ENCODE assay signal across 24 cellular contexts in the genomic region with DNA sequence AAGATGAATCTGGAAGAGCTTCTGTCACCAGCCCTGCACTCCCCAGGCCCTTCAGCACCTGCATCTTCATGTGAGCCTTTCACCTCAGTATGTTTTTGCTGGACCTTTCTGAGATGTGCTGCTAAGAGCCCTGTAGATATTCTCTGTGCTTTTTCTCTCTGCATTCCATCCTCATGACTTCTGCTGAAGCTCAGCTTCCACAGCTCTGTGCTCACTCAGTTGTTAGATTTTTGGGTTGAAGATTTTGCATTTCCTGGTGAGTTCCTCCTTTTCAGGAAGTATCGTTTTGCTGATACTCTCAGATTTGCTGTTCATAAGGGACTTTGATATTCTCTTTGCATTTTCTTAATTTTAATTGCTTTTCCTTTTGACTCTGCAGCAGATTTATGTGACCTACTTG. TPM values are rescaled to one million over a fixed set of nuclear protein-coding genes. Genes with fewer than 3 reads are reported as not detected.
A peak's percentile ranks its signal among the peaks of the same experiment; 100 is the strongest.
DNase-seq lines count a peak whose midpoint lies in the region; ATAC-seq and TF ChIP-seq lines count a peak whose summit lies in the region.
"Had no signal": no experiment of that assay in that cellular context is flagged by ENCODE, and none has a peak within 500 bp of the region (broad histone marks: within the 10 kb centered on the region; RNA-seq: fewer than 3 reads in every experiment).

No MANE protein-coding gene starts in this region.

- no peak overlapping the region for H3K14ac ChIP-seq in IMR-90 (replicated peaks; ENCODE audit: low read depth, low read length)

- H3K36me3 Mint-ChIP-seq in neural progenitor cell: peaks cover 11% of the 10 kb centered on the region

- 0 out of 2 replicates have a peak, but pooled peaks cover 4% of the 10 kb centered on the region for H3K9me1 ChIP-seq in IMR-90 (ENCODE audit: insufficient read depth, low read length)

- H3K9me2 ChIP-seq in DOHH2 (replicated peaks; ENCODE audit: control insufficient read depth, low read length): no peaks in the 10 kb centered on the region

- peaks cover 10 to 14% of the 10 kb centered on the region in 2 experiments; a peak in 3 of 4 replicates for H3K79me1 ChIP-seq in IMR-90 (ENCODE audit: low read depth in 1 of 2, low read length in 2 of 2)

- no peak overlapping the region for H3K4ac ChIP-seq in IMR-90 (ENCODE audit: low read depth, low read length)

- no TSS peak for BruUV-seq in IMR-90 (replicated peaks; lab: Mats Ljungman, UMichigan)

- CTCF ChIA-PET in IMR-90 (lab: Yijun Ruan, JAX): interaction anchor here (0.6 kb wide), 2 partner anchors 385 to 519 kb away, joined by 3 read pairs; no protein-coding TSS in a partner anchor

- no peak overlapping the region for H2BK120ac ChIP-seq in IMR-90 (ENCODE audit: low read depth, low read length)

- no peak overlapping the region for H3K18ac ChIP-seq in IMR-90 (ENCODE audit: low read depth, low read length)

- POLR2A ChIA-PET in IMR-90 (lab: Charles Lee; ENCODE audit: unreplicated experiment): no interaction called here

- peaks cover 3% of the 10 kb centered on the region for H3K4me1 Mint-ChIP-seq in neural progenitor cell
- H3K4me1 Mint-ChIP-seq: stimulated activated effector memory CD8-positive, alpha-beta T cell treated with anti-CD3 and anti-CD28 coated beads, Interleukin-12 subunit alpha, Interleukin-12 subunit beta, amount 100 ng/mL, for 72 hours had no signal

- H2BK5ac ChIP-seq in IMR-90 (ENCODE audit: low read depth, low read length, poor library complexity, severe bottlenecking): no peak overlapping the region

- no peak overlapping the region for H2AK9ac ChIP-seq in IMR-90 (replicated peaks; ENCODE audit: low read depth, low read length, poor library complexity)

- H3K9me3 ChIP-seq in DOHH2 (ENCODE audit: control insufficient read depth, insufficient read depth, low read length): no peaks in the 10 kb centered on the region
- H3K9me3 ChIP-seq in IMR-90 (ENCODE audit: control insufficient read depth, insufficient read depth, low read length): no peaks in the 10 kb centered on the region
- no peaks in the 10 kb centered on the region for H3K9me3 ChIP-seq in neural progenitor cell (ENCODE audit: low read depth)
- H3K9me3 ChIP-seq in WERI-Rb-1 (ENCODE audit: severe bottlenecking): no peaks in the 10 kb centered on the region
- H3K9me3 ChIP-seq: gastrocnemius medialis, MG63, testis, vagina had no signal

- intact Hi-C loops in IMR-90 (cut with micrococcal nuclease): no loop called here

- H4K20me1 ChIP-seq in DOHH2 (ENCODE audit: control insufficient read depth, insufficient read depth, low read depth, low read length) (no peaks in the 10 kb centered on the region), IMR-90 (ENCODE audit: insufficient read depth, low read length) (no peaks in the 10 kb centered on the region), neural progenitor cell (ENCODE audit: low read depth) (no peaks in the 10 kb centered on the region)

- no peak overlapping the region for H3K27ac ChIP-seq in DOHH2 (ENCODE audit: low read depth, low read length)
- H3K27ac ChIP-seq in IMR-90 (ENCODE audit: insufficient read depth, low read length): no peak overlapping the region
- H3K27ac ChIP-seq in neural progenitor cell: peak overlapping the region; percentile 17
- H3K27ac ChIP-seq in WERI-Rb-1: no peak overlapping the region
- H3K27ac ChIP-seq: gastrocnemius medialis, testis, vagina had no signal

- no peak overlapping the region for H4K5ac ChIP-seq in IMR-90 (ENCODE audit: low read depth, low read length)

- peaks cover 16% of the 10 kb centered on the region for H3K4me1 ChIP-seq in DOHH2 (ENCODE audit: control insufficient read depth, low read length)
- peaks cover 2% of the 10 kb centered on the region for H3K4me1 ChIP-seq in IMR-90 (ENCODE audit: control insufficient read depth, insufficient read depth, low read length)
- peaks cover 8% of the 10 kb centered on the region for H3K4me1 ChIP-seq in neural progenitor cell
- H3K4me1 ChIP-seq: gastrocnemius medialis, testis, vagina had no signal

- no peak overlapping the region for H2BK20ac ChIP-seq in IMR-90 (ENCODE audit: low read depth, low read length)

- H3K79me2 ChIP-seq in DOHH2 (ENCODE audit: control insufficient read depth, low read length) (no peaks in the 10 kb centered on the region), neural progenitor cell (ENCODE audit: low read depth) (no peaks in the 10 kb centered on the region)

- no peak overlapping the region for H3K23ac ChIP-seq in IMR-90 (ENCODE audit: low read depth, low read length)

- DNase-seq in IMR-90 (peak; percentile 50), dedifferentiated amniotic fluid mesenchymal stem cell (ENCODE audit: extremely low spot score) (peak; percentile 36), neural progenitor cell (ENCODE audit: low spot score) (no peak), WERI-Rb-1 (no peak), NCI-H748 (lab: John Stamatoyannopoulos, UW; ENCODE audit: unreplicated experiment) (no peak), NCI-H146 treated with DMSO at 0.1 percent for 48 hours (lab: John Stamatoyannopoulos, UW; ENCODE audit: unreplicated experiment) (no peak)
- DNase-seq: activated T-cell treated with anti-CD3 and anti-CD28 coated beads for 4 hours; amygdala; caudate nucleus; COR-L47; DND-41; gastrocnemius medialis; hypothalamus; islet precursor cell; MG63; NCI-H1417 treated with DMSO at 0.1 percent for 48 hours; NCI-H524 treated with DMSO at 0.1 percent for 48 hours; small intestine; stimulated activated CD4-positive, alpha-beta T cell treated with anti-CD3 and anti-CD28 coated beads, Interleukin-2, amount 100 ng/mL, for 24 hours; testis had no signal

- TF ChIP-seq POLR2A in IMR-90 (IDR thresholded peaks at IDR 0.05; ENCODE audit: low read depth, low read length): no peak

- TF ChIP-seq RAD21 in IMR-90 (IDR thresholded peaks at IDR 0.05; ENCODE audit: low read length): no peak

- H3K27me3 ChIP-seq in DOHH2 (ENCODE audit: control insufficient read depth, low read length) (no peaks in the 10 kb centered on the region), IMR-90 (ENCODE audit: control insufficient read depth, insufficient read depth, low read length) (no peaks in the 10 kb centered on the region), neural progenitor cell (no peaks in the 10 kb centered on the region), WERI-Rb-1 (ENCODE audit: insufficient read depth, low read depth, severe bottlenecking) (no peaks in the 10 kb centered on the region)
- H3K27me3 ChIP-seq: gastrocnemius medialis, MG63, testis, vagina had no signal

- H3K9me3 Mint-ChIP-seq in neural progenitor cell: no peaks in the 10 kb centered on the region
- H3K9me3 Mint-ChIP-seq: stimulated activated effector memory CD8-positive, alpha-beta T cell treated with anti-CD3 and anti-CD28 coated beads, Interleukin-12 subunit alpha, Interleukin-12 subunit beta, amount 100 ng/mL, for 72 hours had no signal

- H3F3A ChIP-seq in DOHH2 (ENCODE audit: control insufficient read depth, insufficient read depth) (peaks cover 3% of the 10 kb centered on the region; the same call in 1 of the 2 replicates), neural progenitor cell (ENCODE audit: low read depth) (peaks cover 12% of the 10 kb centered on the region)

- no peak overlapping the region for H4K8ac ChIP-seq in IMR-90 (ENCODE audit: low read depth in 2 of 2, low read length in 2 of 2)

- dilution Hi-C loops in IMR-90 (cut with HindIII; ENCODE audit: low sequenced_read_pairs, unreplicated experiment): no loop called here

- no peak overlapping the region for H4K91ac ChIP-seq in IMR-90 (ENCODE audit: insufficient read depth, low read depth, low read length)

- TF ChIP-seq CTCF in DOHH2 (IDR thresholded peaks at IDR 0.05; ENCODE audit: low read depth, low read length, poor library complexity, severe bottlenecking): no peak
- no peak for TF ChIP-seq CTCF in IMR-90 (conservative IDR thresholded peaks at IDR 0.05; ENCODE audit: low read depth, low read length)
- no peak for TF ChIP-seq CTCF in neural progenitor cell (IDR thresholded peaks at IDR 0.05)
- no peak for TF ChIP-seq CTCF in WERI-Rb-1 (IDR thresholded peaks at IDR 0.05; ENCODE audit: low read depth, low read length)

- H3K4me3 ChIP-seq in DOHH2 (ENCODE audit: low read length) (no peak overlapping the region), IMR-90 (ENCODE audit: insufficient read depth, low read depth, low read length) (no peak overlapping the region), neural progenitor cell (no peak overlapping the region), WERI-Rb-1 (ENCODE audit: low read depth, low read length) (no peak overlapping the region)
- H3K4me3 ChIP-seq: gastrocnemius medialis, MG63, testis, vagina had no signal

- no peak overlapping the region for H3K4me3 Mint-ChIP-seq in neural progenitor cell
- H3K4me3 Mint-ChIP-seq: B cell; stimulated activated effector memory CD8-positive, alpha-beta T cell treated with anti-CD3 and anti-CD28 coated beads, Interleukin-12 subunit alpha, Interleukin-12 subunit beta, amount 100 ng/mL, for 72 hours had no signal

- H2AK5ac ChIP-seq in IMR-90 (ENCODE audit: low read depth, low read length): no peak overlapping the region

- no peak overlapping the region for H3K27ac Mint-ChIP-seq in neural progenitor cell
- H3K27ac Mint-ChIP-seq: B cell; stimulated activated effector memory CD8-positive, alpha-beta T cell treated with anti-CD3 and anti-CD28 coated beads, Interleukin-12 subunit alpha, Interleukin-12 subunit beta, amount 100 ng/mL, for 72 hours had no signal

- H3K9ac ChIP-seq in IMR-90 (ENCODE audit: low read depth, low read length): no peak overlapping the region
- no peak overlapping the region for H3K9ac ChIP-seq in neural progenitor cell

- no CpG with 5 or more reads among the region's 1 CpG for WGBS in IMR-90 (ENCODE audit: extremely low coverage in 2 of 2, insufficient read length in 1 of 2), 2 experiments

- H3K36me3 ChIP-seq in DOHH2 (ENCODE audit: control insufficient read depth, low read length) (peaks cover 8% of the 10 kb centered on the region), IMR-90 (ENCODE audit: control insufficient read depth, insufficient read depth, low read length) (peaks cover 17% of the 10 kb centered on the region), neural progenitor cell (peaks cover 4% of the 10 kb centered on the region), WERI-Rb-1 (peaks cover 58% of the 10 kb centered on the region)
- H3K36me3 ChIP-seq: MG63 had no signal

- H3K4me2 ChIP-seq in DOHH2 (ENCODE audit: low read length) (0 out of 2 replicates have a peak overlapping the region, but pooled peaks have one; percentile 5), IMR-90 (ENCODE audit: low read depth, low read length) (no peak overlapping the region), neural progenitor cell (no peak overlapping the region)

- no peak overlapping the region for H2BK15ac ChIP-seq in IMR-90 (ENCODE audit: low read depth, low read length)

- in situ Hi-C loops in IMR-90 (cut with MboI; ENCODE audit: low sequenced_read_pairs): no loop called here

- ATAC-seq in IMR-90 (ENCODE audit: low read depth): peak; percentile 94
- ATAC-seq: gastrocnemius medialis; stimulated activated effector memory CD8-positive, alpha-beta T cell treated with anti-CD3 and anti-CD28 coated beads, Interleukin-12 subunit alpha, Interleukin-12 subunit beta, amount 100 ng/mL, for 72 hours had no signal

- no peaks in the 10 kb centered on the region for H3K27me3 Mint-ChIP-seq in neural progenitor cell (ENCODE audit: insufficient read depth, low read depth)
- H3K27me3 Mint-ChIP-seq: B cell had no signal

- H3K56ac ChIP-seq in IMR-90 (ENCODE audit: extremely low read depth, insufficient read depth, low read length): no peak overlapping the region

- H2AFZ ChIP-seq in IMR-90 (replicated peaks; ENCODE audit: low read length, poor library complexity): no peak overlapping the region
- no peak overlapping the region for H2AFZ ChIP-seq in neural progenitor cell (replicated peaks)

RNA-seq across cellular contexts. Expression of gene KIAA1586, which starts 18.3 kb away (rescaled TPM):
- total RNA-seq in IMR-90 (2012; rRNA removed) (3.8 and 15.0 TPM in 2 replicates), neural progenitor cell (ENCODE audit: low replicate concordance) (45.9 and 88.1 TPM in 2 replicates)
- 3.5 and 3.6 TPM in 2 replicates for polyA plus RNA-seq in IMR-90 (2012; rRNA removed)
- 0.28 and 0.32 TPM in 2 replicates for polyA plus RNA-seq in IMR-90 (2012; cell fraction: cytosol; rRNA removed)
- polyA plus RNA-seq in IMR-90 (2012; cell fraction: nucleus; rRNA removed; ENCODE audit: low replicate concordance): 0.15 and 2.2 TPM in 2 replicates

RNA-seq across cellular contexts. Expression of gene ZNF451, which starts 25.2 kb away (rescaled TPM):
- total RNA-seq in IMR-90 (2012; rRNA removed) (48.6 and 63.0 TPM in 2 replicates), neural progenitor cell (ENCODE audit: low replicate concordance) (93.4 and 126 TPM in 2 replicates)
- polyA plus RNA-seq in IMR-90 (2012; rRNA removed): 8.0 and 10.0 TPM in 2 replicates
- 1.4 and 2.3 TPM in 2 replicates for polyA plus RNA-seq in IMR-90 (2012; cell fraction: cytosol; rRNA removed)
- polyA plus RNA-seq in IMR-90 (2012; cell fraction: nucleus; rRNA removed; ENCODE audit: low replicate concordance): 2.6 and 27.7 TPM in 2 replicates

Comparison
In these comparisons a context has a peak if more than half of its experiments do, and no peak if none do; other contexts are left out.
1. DNase-seq: peak in IMR-90 (single experiment) and dedifferentiated amniotic fluid mesenchymal stem cell (single experiment); none in neural progenitor cell (single experiment), WERI-Rb-1 (single experiment), NCI-H748 (single experiment) and NCI-H146 treated with DMSO at 0.1 percent for 48 hours (single experiment).